Comparison of ENCODE assay signal across 3 cellular contexts in genomic region chr7:45631569-45631968, GRCh38.
"Had no signal": no experiment of that assay in that cellular context is flagged by ENCODE, and none has a peak within 500 bp of the region (broad histone marks: within the 10 kb centered on the region; RNA-seq: fewer than 3 reads in every experiment).

No MANE protein-coding gene starts in this region.

- H3K4me3 ChIP-seq: GM12878 had no signal

- ATAC-seq: GM12878 had no signal

- DNase-seq: GDM1, GF-D8 had no signal
